9 cellular contexts compared by ENCODE assay signal in the genomic region with DNA sequence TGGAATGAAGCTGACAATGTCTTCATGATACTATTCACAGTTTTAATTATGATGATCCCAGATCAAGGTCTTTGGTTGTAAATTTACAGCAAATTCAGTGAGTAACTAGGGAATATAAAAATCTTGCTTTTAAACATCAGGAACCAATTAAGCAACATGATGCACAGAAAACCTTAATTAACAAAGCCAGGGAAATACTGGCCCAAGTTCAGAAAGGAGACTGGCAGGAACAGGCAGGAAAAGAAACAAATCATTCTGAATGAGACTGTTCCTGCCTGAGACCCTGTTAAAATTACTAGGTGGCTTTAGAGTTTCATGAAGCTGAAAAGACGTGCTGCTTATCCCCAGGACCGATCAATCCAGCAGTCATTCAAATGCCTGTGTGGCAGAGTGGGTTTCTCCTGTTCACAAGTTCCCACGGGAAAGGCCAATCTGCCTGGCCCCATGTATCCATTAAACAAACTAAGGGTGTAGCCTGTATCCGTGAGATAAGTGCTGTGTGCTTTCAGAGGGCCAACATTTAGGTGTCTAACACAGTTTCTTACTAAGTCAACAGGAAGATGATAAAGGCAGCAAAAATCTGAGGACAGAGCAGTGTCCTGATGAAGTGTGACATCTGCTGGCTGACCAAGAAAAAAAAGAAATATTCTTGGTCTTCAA. TPM values are rescaled to one million over a fixed set of nuclear protein-coding genes. Genes with fewer than 3 reads are reported as not detected.
A peak's percentile ranks its signal among the peaks of the same experiment; 100 is the strongest.
DNase-seq lines count a peak whose midpoint lies in the region; ATAC-seq and TF ChIP-seq lines count a peak whose summit lies in the region.
"Had no signal": no experiment of that assay in that cellular context is flagged by ENCODE, and none has a peak within 500 bp of the region (broad histone marks: within the 10 kb centered on the region; RNA-seq: fewer than 3 reads in every experiment).

No MANE protein-coding gene starts in this region.

- H3K36me3 ChIP-seq in neural cell (ENCODE audit: insufficient read depth, low read length): no peaks in the 10 kb centered on the region

- H2AFZ ChIP-seq in neural cell (ENCODE audit: low read depth, low read length): no peak overlapping the region

- POLR2A ChIA-PET in RWPE1 (lab: Yijun Ruan, JAX; ENCODE audit: low non-redundant PET): no interaction called here

- peaks cover 2% of the 10 kb centered on the region for H3K36me3 Mint-ChIP-seq in activated CD8-positive, alpha-beta memory T cell treated with anti-CD3 and anti-CD28 coated beads, Interleukin-2, amount 10 ng/mL, durations not matched to agents 7 days and 5 days

- peak; percentile 32 for DNase-seq in activated CD8-positive, alpha-beta memory T cell treated with anti-CD3 and anti-CD28 coated beads, Interleukin-2, amount 50 U/mL, for 48 hours
- no peak for DNase-seq in activated CD8-positive, alpha-beta memory T cell treated with anti-CD3 and anti-CD28 coated beads, Interleukin-2, amount 10 ng/mL, durations not matched to agents 7 days and 5 days
- DNase-seq in RWPE1 (ENCODE audit: low spot score) (peak; percentile 24), epithelial cell of proximal tubule (ENCODE audit: low read depth) (peak; percentile 26), cortex of kidney (lab: John Stamatoyannopoulos, UW) (no peak), NCI-H2029 (lab: John Stamatoyannopoulos, UW) (no peak)
- DNase-seq in stimulated activated naive CD4-positive, alpha-beta T cell treated with Interleukin-2 at 50 U/mL for 16 hours (lab: John Stamatoyannopoulos, UW): no peak

- H3K4me3 ChIP-seq in epithelial cell of proximal tubule (ENCODE audit: low read depth, low read length): no peak overlapping the region
- H3K4me3 ChIP-seq in neural cell (ENCODE audit: low read length): no peak overlapping the region

- TF ChIP-seq RAD21 in neural cell (conservative IDR thresholded peaks at IDR 0.05): peak; percentile 79

- no peaks in the 10 kb centered on the region for H3F3A ChIP-seq in neural cell (ENCODE audit: insufficient read depth, low read length, poor library complexity, severe bottlenecking)

- H3K27ac Mint-ChIP-seq in activated CD8-positive, alpha-beta memory T cell treated with anti-CD3 and anti-CD28 coated beads, Interleukin-2, amount 10 ng/mL, durations not matched to agents 7 days and 5 days: no peak overlapping the region
- H3K27ac Mint-ChIP-seq: activated naive CD4-positive, alpha-beta T cell treated with anti-CD3 and anti-CD28 coated beads, Interleukin-2, amount 50 U/mL, for 24 hours had no signal

- H3K9me2 ChIP-seq in neural cell (ENCODE audit: insufficient read depth, low read length): no peaks in the 10 kb centered on the region

- no peaks in the 10 kb centered on the region for H3K9me3 ChIP-seq in neural cell (ENCODE audit: low read length)

- H3K4me1 Mint-ChIP-seq in activated CD8-positive, alpha-beta memory T cell treated with anti-CD3 and anti-CD28 coated beads, Interleukin-2, amount 10 ng/mL, durations not matched to agents 7 days and 5 days: peaks cover 2% of the 10 kb centered on the region
- H3K4me1 Mint-ChIP-seq: activated naive CD4-positive, alpha-beta T cell treated with anti-CD3 and anti-CD28 coated beads, Interleukin-2, amount 50 U/mL, for 24 hours had no signal

- no peak for TF ChIP-seq EP300 in neural cell (conservative IDR thresholded peaks at IDR 0.05; ENCODE audit: poor library complexity, severe bottlenecking)

- no peaks in the 10 kb centered on the region for H4K20me1 ChIP-seq in neural cell (ENCODE audit: insufficient read depth)

- H3K4me2 ChIP-seq in neural cell (ENCODE audit: low read length): no peak overlapping the region

- H3K9me3 Mint-ChIP-seq in activated CD8-positive, alpha-beta memory T cell treated with anti-CD3 and anti-CD28 coated beads, Interleukin-2, amount 10 ng/mL, durations not matched to agents 7 days and 5 days (ENCODE audit: low read depth): no peaks in the 10 kb centered on the region
- H3K9me3 Mint-ChIP-seq: activated naive CD4-positive, alpha-beta T cell treated with anti-CD3 and anti-CD28 coated beads, Interleukin-2, amount 50 U/mL, for 24 hours had no signal

- H3K9ac ChIP-seq in neural cell (ENCODE audit: low read length): no peak overlapping the region

- TF ChIP-seq CTCF in RWPE1 (conservative IDR thresholded peaks at IDR 0.05; ENCODE audit: low read depth) (peak; percentile 70), epithelial cell of proximal tubule (conservative IDR thresholded peaks at IDR 0.05; ENCODE audit: low read depth, low read length) (peak; percentile 61), neural cell (IDR thresholded peaks at IDR 0.05; ENCODE audit: poor library complexity, severe bottlenecking) (peak; percentile 74)

- ATAC-seq in activated CD8-positive, alpha-beta memory T cell treated with anti-CD3 and anti-CD28 coated beads, Interleukin-2, amount 10 ng/mL, durations not matched to agents 7 days and 5 days: no peak

- CTCF ChIA-PET in activated CD8-positive, alpha-beta memory T cell treated with anti-CD3 and anti-CD28 coated beads, Interleukin-2, amount 10 ng/mL, durations not matched to agents 7 days and 5 days (lab: Charles Lee): no interaction called here
- CTCF ChIA-PET in RWPE1 (lab: Yijun Ruan, JAX): no interaction called here

- H3K27me3 Mint-ChIP-seq in activated CD8-positive, alpha-beta memory T cell treated with anti-CD3 and anti-CD28 coated beads, Interleukin-2, amount 10 ng/mL, durations not matched to agents 7 days and 5 days: no peaks in the 10 kb centered on the region
- H3K27me3 Mint-ChIP-seq: activated naive CD4-positive, alpha-beta T cell treated with anti-CD3 and anti-CD28 coated beads, Interleukin-2, amount 50 U/mL, for 24 hours had no signal

- H3K27ac ChIP-seq in RWPE1: no peak overlapping the region
- no peak overlapping the region for H3K27ac ChIP-seq in neural cell (ENCODE audit: low read length)

- H3K4me3 Mint-ChIP-seq in activated CD8-positive, alpha-beta memory T cell treated with anti-CD3 and anti-CD28 coated beads, Interleukin-2, amount 10 ng/mL, durations not matched to agents 7 days and 5 days: no peak overlapping the region
- H3K4me3 Mint-ChIP-seq: activated naive CD4-positive, alpha-beta T cell treated with anti-CD3 and anti-CD28 coated beads, Interleukin-2, amount 50 U/mL, for 24 hours had no signal

- no peaks in the 10 kb centered on the region for H3K79me2 ChIP-seq in neural cell (replicated peaks; ENCODE audit: insufficient read depth, low read length)

- no peaks in the 10 kb centered on the region for H3K27me3 ChIP-seq in neural cell (ENCODE audit: insufficient read depth, low read depth, low read length)

TF ChIP-seq in neural cell, 6 proteins besides CTCF, POLR2A, EP300 and RAD21:
- no peak for TF ChIP-seq EZH2 (IDR thresholded peaks at IDR 0.05; ENCODE audit: borderline replicate concordance, insufficient read depth, low read length, poor library complexity, severe bottlenecking)
- TF ChIP-seq SMC3 (conservative IDR thresholded peaks at IDR 0.05; ENCODE audit: poor library complexity): peak; percentile 81

RNA-seq across cellular contexts. Expression of gene PUS7, which starts 34.4 kb away (rescaled TPM):
- total RNA-seq in activated CD8-positive, alpha-beta memory T cell treated with anti-CD3 and anti-CD28 coated beads, Interleukin-2, amount 10 ng/mL, durations not matched to agents 7 days and 5 days: 10 to 100 TPM; 13.1 to 19.4 TPM
- total RNA-seq in epithelial cell of proximal tubule: 28.3 and 30.2 TPM in 2 replicates
- polyA plus RNA-seq in neural cell: 7.5 and 9.2 TPM in 2 replicates
- polyA minus RNA-seq in neural cell: 9.0 and 11.5 TPM in 2 replicates

RNA-seq across cellular contexts. Expression of gene RINT1, which starts 44.3 kb away (rescaled TPM):
- 10 to 100 TPM; 22.8 to 25.7 TPM for total RNA-seq in activated CD8-positive, alpha-beta memory T cell treated with anti-CD3 and anti-CD28 coated beads, Interleukin-2, amount 10 ng/mL, durations not matched to agents 7 days and 5 days
- 13.5 and 27.1 TPM in 2 replicates for total RNA-seq in epithelial cell of proximal tubule
- polyA plus RNA-seq in neural cell: 8.6 and 12.9 TPM in 2 replicates
- 22.9 and 24.0 TPM in 2 replicates for polyA minus RNA-seq in neural cell

Comparison
In these comparisons a context has a peak if more than half of its experiments do, and no peak if none do; other contexts are left out.
1. DNase-seq: peak in activated CD8-positive, alpha-beta memory T cell treated with anti-CD3 and anti-CD28 coated beads, Interleukin-2, amount 50 U/mL, for 48 hours (single experiment), RWPE1 (single experiment) and epithelial cell of proximal tubule (single experiment); none in activated CD8-positive, alpha-beta memory T cell treated with anti-CD3 and anti-CD28 coated beads, Interleukin-2, amount 10 ng/mL, durations not matched to agents 7 days and 5 days (single experiment), cortex of kidney (single experiment), NCI-H2029 (single experiment) and stimulated activated naive CD4-positive, alpha-beta T cell treated with Interleukin-2 at 50 U/mL for 16 hours (single experiment).
2. Peak in every context shown above with its lines, with median percentiles within 50 percentile points of each other: CTCF ChIP-seq.